Comparison of ENCODE assay signal across 8 cellular contexts in the genomic region with DNA sequence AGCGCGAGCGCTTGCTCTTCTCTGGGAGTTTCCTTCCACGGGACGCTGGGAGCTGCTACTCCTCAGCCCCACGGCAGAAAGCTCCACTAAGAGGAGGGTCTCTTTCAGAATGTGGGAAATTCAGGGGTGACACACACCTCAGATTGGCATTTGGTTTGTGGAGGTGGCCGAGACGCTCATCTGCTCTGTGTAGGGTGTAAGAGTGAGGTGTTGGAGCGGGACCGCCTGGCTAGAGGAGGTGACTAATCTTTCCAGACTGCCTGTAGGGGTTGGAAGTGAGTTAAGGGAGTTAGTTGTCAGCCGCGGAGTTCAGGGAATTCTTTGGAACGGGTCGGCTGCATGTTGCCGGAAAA. TPM values are rescaled to one million over a fixed set of nuclear protein-coding genes. Genes with fewer than 3 reads are reported as not detected.
DNase-seq lines count a peak whose midpoint lies in the region; ATAC-seq and TF ChIP-seq lines count a peak whose summit lies in the region.

No MANE protein-coding gene starts in this region.

- peaks cover 13 to 36% of the 10 kb centered on the region in 2 donors for H3K36me3 Mint-ChIP-seq in CD4-positive, alpha-beta memory T cell
- peaks cover 45% of the 10 kb centered on the region for H3K36me3 Mint-ChIP-seq in GM23338 (ENCODE audit: low read depth)
- peaks cover 15% of the 10 kb centered on the region for H3K36me3 Mint-ChIP-seq in activated naive CD8-positive, alpha-beta T cell treated with anti-CD3 and anti-CD28 coated beads, Interleukin-2, amount 10 ng/mL, durations not matched to agents 7 days and 5 days

- H3K9ac ChIP-seq in OCI-LY1 (ENCODE audit: low read length), result peak overlapping the region; percentile 97

- H3K79me2 ChIP-seq in GM23338 (replicated peaks; ENCODE audit: insufficient read depth) (peaks cover 57% of the 10 kb centered on the region), OCI-LY1 (ENCODE audit: insufficient read depth, low read length) (peaks cover 45% of the 10 kb centered on the region)

- H2AFZ ChIP-seq in GM23338, result peak overlapping the region; percentile 92
- H2AFZ ChIP-seq in OCI-LY1 (ENCODE audit: low read length), result no peak overlapping the region

- H3K27me3 Mint-ChIP-seq in CD4-positive, alpha-beta memory T cell, result no peaks in the 10 kb centered on the region
- peaks cover 14% of the 10 kb centered on the region for H3K27me3 Mint-ChIP-seq in GM23338 (ENCODE audit: insufficient read depth, low read depth, poor library complexity)
- peaks cover 25% of the 10 kb centered on the region for H3K27me3 Mint-ChIP-seq in activated naive CD8-positive, alpha-beta T cell treated with anti-CD3 and anti-CD28 coated beads, Interleukin-2, amount 10 ng/mL, durations not matched to agents 7 days and 5 days

- no peak for TF ChIP-seq EP300 in sigmoid colon (IDR thresholded peaks at IDR 0.05)

- TF ChIP-seq CTCF in GM23338 (conservative IDR thresholded peaks at IDR 0.05; ENCODE audit: low read depth in 2 of 2), result no peak
- no peak for TF ChIP-seq CTCF in OCI-LY1 (IDR thresholded peaks at IDR 0.05; ENCODE audit: low read length)
- TF ChIP-seq CTCF in sigmoid colon (IDR thresholded peaks at IDR 0.05), result no peak

- peak overlapping the region; percentile 64 to 66 for H3K4me3 ChIP-seq in CD4-positive, alpha-beta memory T cell (ENCODE audit: low read length in 2 of 2)
- peak overlapping the region; percentile 100 for H3K4me3 ChIP-seq in GM23338
- peak overlapping the region; percentile 99 for H3K4me3 ChIP-seq in OCI-LY1 (ENCODE audit: low read depth, low read length, poor library complexity, severe bottlenecking)
- H3K4me3 ChIP-seq in sigmoid colon, result peak overlapping the region; percentile 93 to 100 (median 99)

- H3K4me1 Mint-ChIP-seq in CD4-positive, alpha-beta memory T cell, result peaks cover 21 to 48% (median 31%) of the 10 kb centered on the region in 4 donors
- peaks cover 16% of the 10 kb centered on the region for H3K4me1 Mint-ChIP-seq in GM23338
- H3K4me1 Mint-ChIP-seq in activated naive CD8-positive, alpha-beta T cell treated with anti-CD3 and anti-CD28 coated beads, Interleukin-2, amount 10 ng/mL, durations not matched to agents 7 days and 5 days, result peaks cover 37% of the 10 kb centered on the region

- no peaks in the 10 kb centered on the region for H3K9me2 ChIP-seq in GM23338 (ENCODE audit: insufficient read depth)
- H3K9me2 ChIP-seq in OCI-LY1 (ENCODE audit: low read depth, low read length), result no peaks in the 10 kb centered on the region

- peak in 1 of 5 donors; percentile 63 for DNase-seq in CD4-positive, alpha-beta memory T cell
- DNase-seq in GM23338 (ENCODE audit: low spot score) (peak; percentile 55), hepatic stellate cell (ENCODE audit: low spot score) (peak; percentile 56), sigmoid colon (peak; percentile 66), cerebellar nuclear complex (lab: John Stamatoyannopoulos, UW) (no peak)
- no peak for DNase-seq in activated naive CD8-positive, alpha-beta T cell treated with anti-CD3 and anti-CD28 coated beads, Interleukin-2, amount 10 ng/mL, durations not matched to agents 7 days and 5 days

- peak; percentile 45 for ATAC-seq in GM23338
- peak; percentile 12 for ATAC-seq in activated naive CD8-positive, alpha-beta T cell treated with anti-CD3 and anti-CD28 coated beads, Interleukin-2, amount 10 ng/mL, durations not matched to agents 7 days and 5 days (ENCODE audit: low read depth)
- no peak for ATAC-seq in GM19023 (IDR thresholded peaks at IDR 0.05; ENCODE audit: unreplicated experiment)

- 0 to 2% methylated on average over 15 of the region's 15 CpGs for WGBS in sigmoid colon, 2 donors

- intact Hi-C loops in CD4-positive, alpha-beta memory T cell (cut with micrococcal nuclease), result loop anchor here (2.0 kb wide), 2 partner anchors 42 to 94 kb away; partner anchors contain the start of genes CDK5R1 and ZNF207
- intact Hi-C loops in sigmoid colon (cut with DNase I), result loop anchor here (2.0 to 10.0 kb wide), 2 partner anchors 42 to 70 kb away; partner anchors contain the start of gene CDK5R1

- H4K20me1 ChIP-seq in GM23338 (replicated peaks; ENCODE audit: insufficient read depth) (peaks cover 38% of the 10 kb centered on the region), OCI-LY1 (ENCODE audit: insufficient read depth, low read length) (no peaks in the 10 kb centered on the region)

- H3K4me2 ChIP-seq in GM23338 (peak overlapping the region; percentile 100), OCI-LY1 (ENCODE audit: low read length) (peak overlapping the region; percentile 77)

- H3K36me3 ChIP-seq in CD4-positive, alpha-beta memory T cell (ENCODE audit: insufficient read depth, low read length), result peaks cover 14% of the 10 kb centered on the region
- peaks cover 32% of the 10 kb centered on the region for H3K36me3 ChIP-seq in GM23338 (ENCODE audit: insufficient read depth)
- peaks cover 39% of the 10 kb centered on the region for H3K36me3 ChIP-seq in OCI-LY1 (ENCODE audit: insufficient read depth, low read length)
- peaks cover 0 to 33% (median 15%) of the 10 kb centered on the region in 4 donors for H3K36me3 ChIP-seq in sigmoid colon

- H3K27ac ChIP-seq in CD4-positive, alpha-beta memory T cell (ENCODE audit: low read depth, low read length), result peak overlapping the region; percentile 79
- H3K27ac ChIP-seq in GM23338 (ENCODE audit: low read depth), result peak overlapping the region; percentile 79
- peak overlapping the region; percentile 49 for H3K27ac ChIP-seq in OCI-LY1 (ENCODE audit: low read depth, low read length, poor library complexity, severe bottlenecking)
- H3K27ac ChIP-seq in sigmoid colon, result peak overlapping the region; percentile 84 to 92 (median 86)

- no peaks in the 10 kb centered on the region for H3F3A ChIP-seq in GM23338 (replicated peaks; ENCODE audit: low read depth)
- H3F3A ChIP-seq in OCI-LY1 (ENCODE audit: insufficient read depth, low read length), result no peaks in the 10 kb centered on the region

- H3K4me3 Mint-ChIP-seq in CD4-positive, alpha-beta memory T cell, result peak overlapping the region; percentile 85 to 96 (median 90)
- peak overlapping the region; percentile 91 for H3K4me3 Mint-ChIP-seq in GM23338
- peak overlapping the region; percentile 88 for H3K4me3 Mint-ChIP-seq in activated naive CD8-positive, alpha-beta T cell treated with anti-CD3 and anti-CD28 coated beads, Interleukin-2, amount 10 ng/mL, durations not matched to agents 7 days and 5 days

- H3K9me3 ChIP-seq in CD4-positive, alpha-beta memory T cell (ENCODE audit: control insufficient read depth in 1 of 2, low read length in 2 of 2), result no peaks in the 10 kb centered on the region
- no peaks in the 10 kb centered on the region for H3K9me3 ChIP-seq in OCI-LY1 (ENCODE audit: low read length)
- no peaks in the 10 kb centered on the region for H3K9me3 ChIP-seq in sigmoid colon

- no peaks in the 10 kb centered on the region for H3K27me3 ChIP-seq in CD4-positive, alpha-beta memory T cell (ENCODE audit: insufficient read depth, low read length)
- peaks cover 8% of the 10 kb centered on the region for H3K27me3 ChIP-seq in GM23338 (ENCODE audit: insufficient read depth)
- no peaks in the 10 kb centered on the region for H3K27me3 ChIP-seq in OCI-LY1 (ENCODE audit: insufficient read depth, low read length)
- H3K27me3 ChIP-seq in sigmoid colon, result no peaks in the 10 kb centered on the region

- H3K9me3 Mint-ChIP-seq in CD4-positive, alpha-beta memory T cell, result no peaks in the 10 kb centered on the region
- H3K9me3 Mint-ChIP-seq in GM23338, result peaks cover 9% of the 10 kb centered on the region
- H3K9me3 Mint-ChIP-seq in activated naive CD8-positive, alpha-beta T cell treated with anti-CD3 and anti-CD28 coated beads, Interleukin-2, amount 10 ng/mL, durations not matched to agents 7 days and 5 days, result no peaks in the 10 kb centered on the region

- CTCF ChIA-PET in CD4-positive, alpha-beta memory T cell (lab: Charles Lee; ENCODE audit: partially characterized antibody), result interaction anchor here (1.5 to 13.5 kb wide), 9 partner anchors 9 to 431 kb away, joined by 3 to 121 read pairs (median 5); no protein-coding TSS in a partner anchor

- peaks cover 27% of the 10 kb centered on the region for H3K4me1 ChIP-seq in CD4-positive, alpha-beta memory T cell (ENCODE audit: insufficient read depth, low read length)
- peaks cover 12% of the 10 kb centered on the region for H3K4me1 ChIP-seq in GM23338 (ENCODE audit: insufficient read depth)
- H3K4me1 ChIP-seq in OCI-LY1 (ENCODE audit: insufficient read depth, low read length, severe bottlenecking), result peaks cover 23% of the 10 kb centered on the region
- H3K4me1 ChIP-seq in sigmoid colon, result peaks cover 0 to 31% (median 25%) of the 10 kb centered on the region in 4 donors

- no peak for TF ChIP-seq POLR2A in sigmoid colon (IDR thresholded peaks at IDR 0.05)

- POLR2A ChIA-PET in CD4-positive, alpha-beta memory T cell (lab: Charles Lee; ENCODE audit: partially characterized antibody), result interaction anchor here (0.9 to 2.3 kb wide), 15 partner anchors 9 to 544 kb away, joined by 3 to 10 read pairs (median 4); partner anchors contain the start of genes C17orf75, CDK5R1 and ZNF207
- POLR2A ChIA-PET in activated naive CD8-positive, alpha-beta T cell treated with anti-CD3 and anti-CD28 coated beads, Interleukin-2, amount 10 ng/mL, durations not matched to agents 7 days and 5 days (lab: Charles Lee), result interaction anchor here (0.5 to 1.6 kb wide), 11 partner anchors 13 to 319 kb away, joined by 3 to 7 read pairs (median 3); partner anchors contain the start of gene C17orf75

- H3K27ac Mint-ChIP-seq in CD4-positive, alpha-beta memory T cell, result peak overlapping the region; percentile 33 to 96 (median 90)
- peak overlapping the region; percentile 91 for H3K27ac Mint-ChIP-seq in GM23338
- H3K27ac Mint-ChIP-seq in activated naive CD8-positive, alpha-beta T cell treated with anti-CD3 and anti-CD28 coated beads, Interleukin-2, amount 10 ng/mL, durations not matched to agents 7 days and 5 days, result peak overlapping the region; percentile 73

RNA-seq across cellular contexts. Expression of gene PSMD11, which starts 0.7 kb away (rescaled TPM):
- total RNA-seq in CD4-positive, alpha-beta memory T cell, result 10 to 100 TPM; 58.0 to 68.2 TPM
- 100 to 1,000 TPM; 138 to 140 TPM for polyA plus RNA-seq in CD4-positive, alpha-beta memory T cell
- total RNA-seq in GM23338 (2014; rRNA removed; shearing (Covaris generic)), result 132 and 180 TPM in 2 replicates
- polyA plus RNA-seq in GM23338 (2016; fragmentation: Nextera tagmentation; extraction: Ambion mirVana), result 360 and 369 TPM in 2 replicates
- 10 to 100 TPM; 68.3 to 75.1 TPM for total RNA-seq in activated naive CD8-positive, alpha-beta T cell treated with anti-CD3 and anti-CD28 coated beads, Interleukin-2, amount 10 ng/mL, durations not matched to agents 7 days and 5 days
- total RNA-seq in sigmoid colon, result 10 to 100 TPM; 42.4 to 59.8 (median 43.2) TPM
- 10 to 100 TPM; 42.0 to 71.7 (median 52.2) TPM for polyA plus RNA-seq in sigmoid colon

RNA-seq across cellular contexts. Expression of gene CDK5R1, which starts 41.7 kb away (rescaled TPM):
- 10 to 100 TPM; 20.6 to 21.2 TPM for total RNA-seq in CD4-positive, alpha-beta memory T cell
- 10 to 100 TPM in 1 of 2 donors, 1 to 10 TPM in 1; 1.2 to 10.5 TPM for polyA plus RNA-seq in CD4-positive, alpha-beta memory T cell
- total RNA-seq in GM23338 (2014; rRNA removed; shearing (Covaris generic)), result 8.7 and 11.6 TPM in 2 replicates
- polyA plus RNA-seq in GM23338 (2016; fragmentation: Nextera tagmentation; extraction: Ambion mirVana), result 4.0 and 4.1 TPM in 2 replicates
- total RNA-seq in activated naive CD8-positive, alpha-beta T cell treated with anti-CD3 and anti-CD28 coated beads, Interleukin-2, amount 10 ng/mL, durations not matched to agents 7 days and 5 days, result 1 to 10 TPM; 8.1 to 8.4 TPM
- 1 to 10 TPM in 3 of 4 donors, under 1 TPM in 1; 0.81 to 1.2 (median 1.1) TPM for total RNA-seq in sigmoid colon
- 1 to 10 TPM in 1 of 3 donors, under 1 TPM in 2; under 0.01 to 3.8 (median 0.46) TPM for polyA plus RNA-seq in sigmoid colon

Comparison
In these comparisons a context has a peak if more than half of its experiments do, and no peak if none do; other contexts are left out.
1. DNase-seq: peak in GM23338 (single experiment), hepatic stellate cell (single experiment) and sigmoid colon (single experiment); none in activated naive CD8-positive, alpha-beta T cell treated with anti-CD3 and anti-CD28 coated beads, Interleukin-2, amount 10 ng/mL, durations not matched to agents 7 days and 5 days (single experiment) and cerebellar nuclear complex (0 of 2).
2. Peak in every context shown above with its lines, with median percentiles within 50 percentile points of each other: H3K27ac ChIP-seq, H3K4me3 ChIP-seq, H3K27ac Mint-ChIP-seq and H3K4me3 Mint-ChIP-seq.